20 cellular contexts compared by ENCODE assay signal in the genomic region with DNA sequence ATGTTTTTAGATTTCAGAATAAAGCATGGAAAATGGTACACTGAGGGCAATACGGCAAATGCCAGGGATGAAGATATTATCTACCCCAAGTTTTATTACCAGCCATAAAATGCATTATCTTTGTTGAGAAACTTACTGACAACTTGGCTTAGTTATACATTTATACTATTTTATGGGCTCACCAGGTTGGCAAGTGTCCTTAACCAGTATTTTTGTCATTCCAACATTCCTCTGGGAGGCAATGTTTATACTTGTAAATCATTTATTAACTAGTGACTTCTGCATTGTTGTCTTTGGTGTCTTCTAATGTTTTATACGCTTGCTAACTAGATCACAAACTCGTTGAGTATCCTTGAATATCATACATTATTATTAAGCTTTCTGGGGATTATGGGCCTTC. TPM values are rescaled to one million over a fixed set of nuclear protein-coding genes. Genes with fewer than 3 reads are reported as not detected.
"Had no signal": no experiment of that assay in that cellular context is flagged by ENCODE, and none has a peak within 500 bp of the region (broad histone marks: within the 10 kb centered on the region; RNA-seq: fewer than 3 reads in every experiment).

No MANE protein-coding gene starts in this region.

- H3K36me3 ChIP-seq: right atrium auricular region, tibial nerve, vagina had no signal

- H3K27ac ChIP-seq: foreskin keratinocyte, right atrium auricular region, tibial nerve, vagina had no signal

- H3K9me3 ChIP-seq: right atrium auricular region, tibial nerve, vagina had no signal

- H3K4me3 ChIP-seq: right atrium auricular region, smooth muscle cell, tibial nerve, vagina had no signal

- H3K4me1 ChIP-seq: foreskin keratinocyte, right atrium auricular region, vagina had no signal

- H3K4me2 ChIP-seq: smooth muscle cell had no signal

- DNase-seq: activated CD4-positive, alpha-beta T cell treated with anti-CD3 and anti-CD28 coated beads, Interleukin-2, amount 50 U/mL, for 1 hour; activated CD8-positive, alpha-beta memory T cell treated with anti-CD3 and anti-CD28 coated beads for 24 hours; activated naive CD8-positive, alpha-beta T cell treated with anti-CD3 and anti-CD28 coated beads for 36 hours; amygdala; central memory CD4-positive, alpha-beta T cell; cortex of kidney; effector CD4-positive, alpha-beta T cell; foreskin keratinocyte; mammary epithelial cell; naive thymus-derived CD8-positive, alpha-beta T cell; posterior cingulate gyrus; stimulated activated CD4-positive, alpha-beta T cell treated with anti-CD3 and anti-CD28 coated beads, Interleukin-4, amount 100 ng/mL, for 4 hours; stimulated activated CD8-positive, alpha-beta memory T cell treated with anti-CD3 and anti-CD28 coated beads, Interleukin-4, amount 100 ng/mL, for 48 hours; stimulated activated naive CD4-positive, alpha-beta T cell treated with Interleukin-2 at 50 U/mL for 16 hours; substantia nigra had no signal

- ATAC-seq: foreskin keratinocyte; naive thymus-derived CD8-positive, alpha-beta T cell had no signal

- H3K27me3 ChIP-seq: foreskin keratinocyte, right atrium auricular region, tibial nerve, vagina had no signal

RNA-seq across cellular contexts. Expression of a gene that starts 18.0 kb away (rescaled TPM):
- polyA plus RNA-seq: endothelial cell of umbilical vein; foreskin keratinocyte; naive thymus-derived CD8-positive, alpha-beta T cell; smooth muscle cell had no signal
